ENCODE assay signal across 11 cellular contexts in genomic region chr2:12271589-12271984, GRCh38.
A peak's percentile ranks its signal among the peaks of the same experiment; 100 is the strongest.
DNase-seq lines count a peak whose midpoint lies in the region; ATAC-seq, FAIRE-seq and TF ChIP-seq lines count a peak whose summit lies in the region.
"Had no signal": no experiment of that assay in that cellular context is flagged by ENCODE, and none has a peak within 500 bp of the region (broad histone marks: within the 10 kb centered on the region; RNA-seq: fewer than 3 reads in every experiment).

No MANE protein-coding gene starts in this region.

- peak overlapping the region in 3 of 7 donors; percentile 36 to 74 (median 60) for H3K27ac Mint-ChIP-seq in CD14-positive monocyte
- H3K27ac Mint-ChIP-seq: H9 had no signal

- H3K4me1 Mint-ChIP-seq in CD14-positive monocyte: peaks cover 13% of the 10 kb centered on the region

- ATAC-seq in GM18858 (IDR thresholded peaks at IDR 0.05; ENCODE audit: unreplicated experiment): peak; percentile 50
- ATAC-seq in HG02884 (IDR thresholded peaks at IDR 0.05; ENCODE audit: unreplicated experiment): peak; percentile 57

- H3K4me3 Mint-ChIP-seq in CD14-positive monocyte: peak overlapping the region; percentile 49 to 68
- H3K4me3 Mint-ChIP-seq: H9 had no signal

- H3K9me3 Mint-ChIP-seq in CD14-positive monocyte: peaks cover 0 to 4% (median 2%) of the 10 kb centered on the region in 7 donors

- peaks cover 0 to 1% (median 0%) of the 10 kb centered on the region in 3 donors for H3K27me3 Mint-ChIP-seq in CD14-positive monocyte (ENCODE audit: low read depth in 3 of 3)

- H3K36me3 Mint-ChIP-seq in CD14-positive monocyte: no peaks in the 10 kb centered on the region

- DNase-seq in CD14-positive monocyte (ENCODE audit: low spot score) (no peak), RCC 7860 (ENCODE audit: low spot score) (no peak), SW 1271 (lab: John Stamatoyannopoulos, UW) (no peak), RPMI8226 (no peak), NCI-H2227 (lab: John Stamatoyannopoulos, UW; ENCODE audit: unreplicated experiment) (no peak), D341Med (ENCODE audit: low spot score) (no peak)
- DNase-seq: H9; NCI-H2107; stimulated activated CD4-positive, alpha-beta T cell treated with anti-CD3 and anti-CD28 coated beads, Interleukin-4, amount 100 ng/mL, for 4 hours had no signal

- TF ChIP-seq CTCF in CD14-positive monocyte (IDR thresholded peaks at IDR 0.05): no peak

- intact Hi-C loops in CD14-positive monocyte (cut with micrococcal nuclease): no loop called here

- peak; percentile 10 for FAIRE-seq in RCC 7860 (lab: Jason Lieb, UNC)
